Comparison of ENCODE assay signal across 26 cellular contexts in the genomic region with DNA sequence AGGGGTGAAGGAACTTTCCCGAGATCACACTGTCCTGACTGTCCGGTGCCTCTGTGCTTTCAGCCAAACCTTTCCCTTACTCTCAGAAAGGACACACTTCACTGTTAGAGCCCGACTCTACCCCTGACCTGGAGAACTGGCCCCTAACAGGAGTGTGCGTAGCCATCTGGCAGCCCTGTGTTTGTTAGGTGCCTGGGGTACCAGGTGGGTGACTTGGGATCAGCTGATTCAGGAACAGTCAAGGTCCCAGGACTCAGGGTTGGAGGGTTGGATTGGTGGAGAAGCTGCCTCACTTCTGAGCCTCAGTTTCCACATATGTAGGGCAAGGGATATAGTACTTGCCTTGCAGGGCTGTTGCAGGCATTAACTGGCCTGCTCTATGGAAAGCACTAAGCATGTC.
DNase-seq lines count a peak whose midpoint lies in the region; ATAC-seq and TF ChIP-seq lines count a peak whose summit lies in the region.
"Had no signal": no experiment of that assay in that cellular context is flagged by ENCODE, and none has a peak within 500 bp of the region (broad histone marks: within the 10 kb centered on the region; RNA-seq: fewer than 3 reads in every experiment).

No MANE protein-coding gene starts in this region.

- H3K27me3 Mint-ChIP-seq in CD14-positive monocyte (ENCODE audit: low read depth in 3 of 3) (peaks cover 2 to 7% (median 6%) of the 10 kb centered on the region in 3 donors), endodermal cell (ENCODE audit: insufficient read depth) (peaks cover 11% of the 10 kb centered on the region)

- CTCF ChIA-PET in HEK293T (lab: Yijun Ruan, JAX), result no interaction called here

- H3K4me3 ChIP-seq in endodermal cell (ENCODE audit: low read length), result no peak overlapping the region
- H3K4me3 ChIP-seq: A549; BLaER1 treated with 17β-estradiol and CSF1 and Interleukin-3, amounts not matched to agents 10 nM and 100 nM; GM12878 had no signal

- H3K4me3 Mint-ChIP-seq in CD14-positive monocyte (no peak overlapping the region), endodermal cell (no peak overlapping the region)
- H3K4me3 Mint-ChIP-seq: B cell; CD4-positive, alpha-beta memory T cell; CD4-positive, CD25-positive, alpha-beta regulatory T cell; CD8-positive, alpha-beta memory T cell had no signal

- H3K27ac ChIP-seq in endodermal cell (ENCODE audit: low read depth, low read length), result no peak overlapping the region
- H3K27ac ChIP-seq: 22Rv1; A549; BLaER1 treated with 17β-estradiol and CSF1 and Interleukin-3, amounts not matched to agents 10 nM and 100 nM; C4-2B had no signal

- no peaks in the 10 kb centered on the region for H3K4me1 Mint-ChIP-seq in CD14-positive monocyte
- H3K4me1 Mint-ChIP-seq in endodermal cell, result no peaks in the 10 kb centered on the region
- H3K4me1 Mint-ChIP-seq: B cell; CD4-positive, alpha-beta memory T cell; CD4-positive, CD25-positive, alpha-beta regulatory T cell; CD8-positive, alpha-beta memory T cell had no signal

- TF ChIP-seq CTCF in CD14-positive monocyte (IDR thresholded peaks at IDR 0.05) (no peak), endodermal cell (conservative IDR thresholded peaks at IDR 0.05) (no peak)

- ATAC-seq in GM21825 (IDR thresholded peaks at IDR 0.05; ENCODE audit: unreplicated experiment), result no peak
- no peak for ATAC-seq in GM21576 (IDR thresholded peaks at IDR 0.05; ENCODE audit: unreplicated experiment)
- ATAC-seq: A549, GM12878 had no signal

- peak; percentile 22 for DNase-seq in activated CD8-positive, alpha-beta memory T cell treated with anti-CD3 and anti-CD28 coated beads, Interleukin-2, amount 50 U/mL, for 48 hours
- no peak for DNase-seq in activated CD8-positive, alpha-beta memory T cell treated with anti-CD3 and anti-CD28 coated beads, Interleukin-2, amount 50 U/mL, for 4 hours
- DNase-seq in CD14-positive monocyte (ENCODE audit: low spot score) (peak; percentile 29), endodermal cell (peak; percentile 12), mesenteric fat pad (ENCODE audit: low spot score) (peak; percentile 47), HEK293T (ENCODE audit: extremely low spot score) (no peak)
- DNase-seq: AML-193; CD4-positive, alpha-beta memory T cell; CD4-positive, CD25-positive, alpha-beta regulatory T cell; CD8-positive, alpha-beta memory T cell; COR-L47; DMS 273 treated with DMSO at 0.1 percent for 48 hours; DMS153; DMS53; DMS79; DND-41; EL; GDM1 had no signal

- H3K9me3 Mint-ChIP-seq in CD14-positive monocyte, result peaks cover 0 to 15% (median 2%) of the 10 kb centered on the region in 7 donors
- peaks cover 7% of the 10 kb centered on the region for H3K9me3 Mint-ChIP-seq in endodermal cell

- POLR2A ChIA-PET in HEK293T (lab: Yijun Ruan, JAX), result no interaction called here

- H3K36me3 Mint-ChIP-seq in CD14-positive monocyte (no peaks in the 10 kb centered on the region), endodermal cell (ENCODE audit: low read depth) (no peaks in the 10 kb centered on the region)
- H3K36me3 Mint-ChIP-seq: CD4-positive, alpha-beta memory T cell; CD4-positive, CD25-positive, alpha-beta regulatory T cell had no signal

- H3K9me3 ChIP-seq in endodermal cell (ENCODE audit: control insufficient read depth, low read length), result no peaks in the 10 kb centered on the region

- H3K27ac Mint-ChIP-seq in CD14-positive monocyte (no peak overlapping the region), endodermal cell (no peak overlapping the region)
- H3K27ac Mint-ChIP-seq: B cell; CD4-positive, alpha-beta memory T cell; CD4-positive, CD25-positive, alpha-beta regulatory T cell; CD8-positive, alpha-beta memory T cell had no signal

- H3K27me3 ChIP-seq in endodermal cell (ENCODE audit: control insufficient read depth, insufficient read depth, low read length, poor library complexity, severe bottlenecking), result no peaks in the 10 kb centered on the region
- H3K27me3 ChIP-seq: BLaER1 treated with 17β-estradiol and CSF1 and Interleukin-3, amounts not matched to agents 10 nM and 100 nM had no signal

- H3K9ac ChIP-seq in endodermal cell (ENCODE audit: extremely low read depth, low read length, poor library complexity, severe bottlenecking), result no peak overlapping the region
- H3K9ac ChIP-seq: BLaER1 treated with 17β-estradiol and CSF1 and Interleukin-3, amounts not matched to agents 10 nM and 100 nM had no signal

- no peaks in the 10 kb centered on the region for H3K4me1 ChIP-seq in endodermal cell (ENCODE audit: control insufficient read depth, insufficient read depth, low read length)
- H3K4me1 ChIP-seq: A549 had no signal

- WGBS in endodermal cell (ENCODE audit: insufficient coverage in 1 of 2, insufficient read length in 1 of 2), 2 experiments, result 83 to 88% methylated on average over 3 to 4 of the region's 4 CpGs

- intact Hi-C loops in CD14-positive monocyte (cut with micrococcal nuclease), result no loop called here

- no peaks in the 10 kb centered on the region for H3K36me3 ChIP-seq in endodermal cell (ENCODE audit: control insufficient read depth, insufficient read depth, low read length)

TF ChIP-seq in HEK293T, 16 proteins besides CTCF, POLR2A, EP300 and RAD21:
- no peak for TF ChIP-seq FOXK2 (IDR thresholded peaks at IDR 0.05)
- TF ChIP-seq NFRKB (IDR thresholded peaks at IDR 0.05), result no peak
TF ChIP-seq in HEK293T: peak in this region for 0.

Comparison
In these comparisons a context has a peak if more than half of its experiments do, and no peak if none do; other contexts are left out.
1. DNase-seq: peak in activated CD8-positive, alpha-beta memory T cell treated with anti-CD3 and anti-CD28 coated beads, Interleukin-2, amount 50 U/mL, for 48 hours (single experiment), CD14-positive monocyte (single experiment), endodermal cell (single experiment) and mesenteric fat pad (single experiment); none in activated CD8-positive, alpha-beta memory T cell treated with anti-CD3 and anti-CD28 coated beads, Interleukin-2, amount 50 U/mL, for 4 hours (single experiment) and HEK293T (single experiment).